1 cellular context compared by ENCODE assay signal in genomic region chr3:174125267-174125844, GRCh38.
TF ChIP-seq lines count a peak whose summit lies in the region.

No MANE protein-coding gene starts in this region.

TF ChIP-seq in H1, 55 proteins besides CTCF, POLR2A, EP300 and RAD21 (continued from another document):
- TF ChIP-seq CHD7 (IDR thresholded peaks at IDR 0.05; ENCODE audit: insufficient replicate concordance, low read length), result no peak
- no peak for TF ChIP-seq NANOG (IDR thresholded peaks at IDR 0.05; ENCODE audit: insufficient read depth, low read depth, low read length, poor library complexity, severe bottlenecking)
- TF ChIP-seq RBBP5 (IDR thresholded peaks at IDR 0.05; ENCODE audit: borderline replicate concordance, low read depth, low read length), result no peak
- TF ChIP-seq JUN (IDR thresholded peaks at IDR 0.05; ENCODE audit: low read depth, low read length), result no peak
- TF ChIP-seq ZNF274 (IDR thresholded peaks at IDR 0.05; ENCODE audit: borderline replicate concordance, extremely low read depth, low read length), result no peak
- no peak for TF ChIP-seq HDAC2 (IDR thresholded peaks at IDR 0.05; ENCODE audit: borderline replicate concordance in 1 of 2, low read depth in 2 of 2, low read length in 2 of 2)
